Comparison of ENCODE assay signal across 22 cellular contexts in the genomic region with DNA sequence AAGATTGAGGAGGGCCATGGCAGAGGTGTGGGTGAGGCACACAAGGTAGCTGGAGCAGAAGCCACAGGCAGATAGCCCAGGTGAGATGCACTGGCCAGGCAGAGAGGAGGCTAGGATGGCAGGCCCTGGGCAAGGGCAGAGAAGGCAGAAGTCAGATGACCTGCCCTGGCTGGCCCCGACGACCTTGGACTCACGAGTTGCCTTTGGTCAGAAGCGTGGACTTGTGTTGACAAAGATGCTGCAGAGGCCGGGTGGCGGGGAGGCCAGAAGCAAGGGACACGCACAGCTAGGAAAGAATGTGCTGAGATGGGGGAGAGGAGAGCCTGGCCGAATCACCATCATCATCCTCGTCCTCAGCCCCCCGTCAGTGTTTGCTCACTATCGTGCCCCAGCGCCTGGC.
"Had no signal": no experiment of that assay in that cellular context is flagged by ENCODE, and none has a peak within 500 bp of the region (broad histone marks: within the 10 kb centered on the region; RNA-seq: fewer than 3 reads in every experiment).

No MANE protein-coding gene starts in this region.

- FAIRE-seq: endothelial cell of umbilical vein, frontal cortex, islet of Langerhans, keratinocyte had no signal

- DNase-seq: colonic mucosa; dermis blood vessel endothelial cell; effector CD4-positive, alpha-beta T cell; effector memory CD4-positive, alpha-beta T cell; foreskin keratinocyte; head of caudate nucleus; heart right ventricle; hippocampal formation; left cardiac atrium; left ventricle myocardium superior; lower lobe of right lung; mesenchymal stem cell; mucosa of descending colon had no signal

- H3K9me3 Mint-ChIP-seq: mesothelial cell of epicardium had no signal

- H3K4me3 ChIP-seq: colonic mucosa, dorsolateral prefrontal cortex, esophagus muscularis mucosa, gastroesophageal sphincter, heart right ventricle, left lung, lower lobe of right lung, mucosa of descending colon had no signal

- H3K9me3 ChIP-seq: colonic mucosa, esophagus muscularis mucosa, gastroesophageal sphincter, heart right ventricle, left lung, lower lobe of right lung, mucosa of descending colon had no signal

- ATAC-seq: foreskin keratinocyte, gastroesophageal sphincter, heart right ventricle, left cardiac atrium, left lung, left ventricle myocardium superior, lower lobe of right lung, mucosa of descending colon had no signal

- H3K4me1 ChIP-seq: colonic mucosa, esophagus muscularis mucosa, foreskin keratinocyte, gastroesophageal sphincter, heart right ventricle, left lung, lower lobe of right lung had no signal

- H3K27ac Mint-ChIP-seq: mesothelial cell of epicardium had no signal

- H3K36me3 ChIP-seq: colonic mucosa, esophagus muscularis mucosa, gastroesophageal sphincter, heart right ventricle, left lung, lower lobe of right lung had no signal

- H3K27me3 ChIP-seq: colonic mucosa had no signal

- H3K27ac ChIP-seq: colonic mucosa, esophagus muscularis mucosa, foreskin keratinocyte, gastroesophageal sphincter, heart right ventricle, left lung, lower lobe of right lung had no signal

- H3K4me3 Mint-ChIP-seq: mesothelial cell of epicardium had no signal

- H3K36me3 Mint-ChIP-seq: mesothelial cell of epicardium had no signal
